Comparison of ENCODE assay signal across 8 cellular contexts in genomic region chr6:144008501-144009245, GRCh38. TPM values are rescaled to one million over a fixed set of nuclear protein-coding genes. Genes with fewer than 3 reads are reported as not detected.
DNase-seq lines count a peak whose midpoint lies in the region; ATAC-seq and TF ChIP-seq lines count a peak whose summit lies in the region.

No MANE protein-coding gene starts in this region.

- H3K79me1 ChIP-seq in mesenchymal stem cell (replicated peaks; ENCODE audit: low read length, poor library complexity, severe bottlenecking), result no peaks in the 10 kb centered on the region

- 58% methylated on average over 29 of the region's 33 CpGs for WGBS in mesenchymal stem cell

- H3K18ac ChIP-seq in mesenchymal stem cell (ENCODE audit: low read depth in 1 of 2, low read length in 2 of 2), result peak overlapping the region in 1 of 2 experiments; percentile 28

- no peak overlapping the region for H2AK5ac ChIP-seq in mesenchymal stem cell (ENCODE audit: low read length, severe bottlenecking)

- peak overlapping the region; percentile 0 for H4K8ac ChIP-seq in mesenchymal stem cell (ENCODE audit: low read length)

- CTCF ChIA-PET in CD4-positive, alpha-beta T cell (lab: Charles Lee), result interaction anchor here (1.1 kb wide), 1 partner anchor 69 kb away, joined by 4 read pairs; no protein-coding TSS in a partner anchor
- CTCF ChIA-PET in MCF 10A (lab: Yijun Ruan, JAX), result interaction anchor here (0.7 to 2.0 kb wide), 5 partner anchors 56 to 432 kb away, joined by 3 to 7 read pairs (median 3); no protein-coding TSS in a partner anchor

- DNase-seq in CD4-positive, alpha-beta T cell, result no peak
- DNase-seq in MCF 10A (ENCODE audit: unreplicated experiment) (peak; percentile 5), mesenchymal stem cell (no peak), SIG-M5 treated with dmso at 0.1 percent for 504 hours (lab: John Stamatoyannopoulos, UW; ENCODE audit: unreplicated experiment) (no peak), NCI-H128 (lab: John Stamatoyannopoulos, UW; ENCODE audit: unreplicated experiment) (no peak), H4 (ENCODE audit: low spot score) (no peak)

- H2AFZ ChIP-seq in mesenchymal stem cell (ENCODE audit: low read depth, low read length), result no peak overlapping the region

- H3K36me3 ChIP-seq in mesenchymal stem cell (ENCODE audit: control insufficient read depth in 1 of 2, insufficient read depth in 2 of 2, low read depth in 1 of 2, low read length in 2 of 2), result no peaks in the 10 kb centered on the region

- no peaks in the 10 kb centered on the region for H3K9me3 ChIP-seq in CD4-positive, alpha-beta T cell (ENCODE audit: control insufficient read depth, low read length)
- no peaks in the 10 kb centered on the region for H3K9me3 ChIP-seq in mesenchymal stem cell (ENCODE audit: control insufficient read depth, low read length)

- peak overlapping the region; percentile 46 for H3K4me3 Mint-ChIP-seq in CD4-positive, alpha-beta T cell
- H3K4me3 Mint-ChIP-seq in MCF 10A (ENCODE audit: unreplicated experiment), result peak overlapping the region; percentile 84

- peaks cover 6% of the 10 kb centered on the region for H3K27me3 ChIP-seq in CD4-positive, alpha-beta T cell (ENCODE audit: control insufficient read depth, insufficient read depth, low read length)
- peaks cover 0 to 4% of the 10 kb centered on the region in 2 experiments for H3K27me3 ChIP-seq in mesenchymal stem cell (ENCODE audit: control insufficient read depth in 1 of 2, insufficient read depth in 1 of 2, low read length in 2 of 2)

- H4K91ac ChIP-seq in mesenchymal stem cell (ENCODE audit: low read length), result peak overlapping the region; percentile 28

- POLR2A ChIA-PET in CD4-positive, alpha-beta T cell (lab: Charles Lee), result interaction anchor here (0.6 to 1.4 kb wide), 3 partner anchors 56 to 742 kb away, joined by 3 to 6 read pairs (median 4); no protein-coding TSS in a partner anchor
- POLR2A ChIA-PET in MCF 10A (lab: Yijun Ruan, JAX), result interaction anchor here (0.6 to 2.1 kb wide), 11 partner anchors 10 to 489 kb away, joined by 3 to 9 read pairs (median 4); partner anchors contain the start of gene LTV1

- no peaks in the 10 kb centered on the region for H3K9me3 Mint-ChIP-seq in CD4-positive, alpha-beta T cell
- H3K9me3 Mint-ChIP-seq in MCF 10A (ENCODE audit: unreplicated experiment), result no peaks in the 10 kb centered on the region

- H3K14ac ChIP-seq in mesenchymal stem cell (ENCODE audit: low read length in 2 of 2), result no peak overlapping the region

- peak overlapping the region; percentile 48 for H2BK15ac ChIP-seq in mesenchymal stem cell (ENCODE audit: low read depth, poor library complexity, severe bottlenecking)

- BruUV-seq in MCF 10A (replicated peaks; lab: Mats Ljungman, UMichigan), result no TSS peak

- TF ChIP-seq CTCF in CD4-positive, alpha-beta T cell (IDR thresholded peaks at IDR 0.05), result no peak
- no peak for TF ChIP-seq CTCF in MCF 10A (IDR thresholded peaks at IDR 0.05; ENCODE audit: unreplicated experiment)

- H3K4me3 ChIP-seq in mesenchymal stem cell (ENCODE audit: insufficient read depth in 1 of 2, low read depth in 1 of 2, low read length in 2 of 2), result peak overlapping the region; percentile 77 to 86

- H2BK120ac ChIP-seq in mesenchymal stem cell (ENCODE audit: low read depth, low read length), result no peak overlapping the region

- intact Hi-C loops in CD4-positive, alpha-beta T cell (cut with DNase I, micrococcal nuclease), result no loop called here
- intact Hi-C loops in MCF 10A (cut with micrococcal nuclease), result loop anchor here (10.0 kb wide), 2 partner anchors 164 to 334 kb away; partner anchors contain the start of genes LTV1 and PHACTR2

- peak overlapping the region in 1 of 2 experiments; percentile 66 for H2BK12ac ChIP-seq in mesenchymal stem cell (ENCODE audit: low read length in 2 of 2)

- H2BK5ac ChIP-seq in mesenchymal stem cell (ENCODE audit: low read depth, low read length, poor library complexity, severe bottlenecking), result no peak overlapping the region

- peaks cover 44% of the 10 kb centered on the region for H3K27me3 Mint-ChIP-seq in CD4-positive, alpha-beta T cell
- H3K27me3 Mint-ChIP-seq in MCF 10A (ENCODE audit: insufficient read depth, unreplicated experiment), result no peaks in the 10 kb centered on the region

- H3K27ac Mint-ChIP-seq in CD4-positive, alpha-beta T cell, result no peak overlapping the region
- H3K27ac Mint-ChIP-seq in MCF 10A (ENCODE audit: low read depth, unreplicated experiment), result no peak overlapping the region

- H3K4me2 ChIP-seq in mesenchymal stem cell (ENCODE audit: low read length, poor library complexity, severe bottlenecking), result peak overlapping the region; percentile 47

- peak overlapping the region; percentile 93 for H3K9ac ChIP-seq in mesenchymal stem cell (ENCODE audit: low read length)

- H3K23ac ChIP-seq in mesenchymal stem cell (ENCODE audit: low read length in 2 of 2), result no peak overlapping the region

- no peaks in the 10 kb centered on the region for H3K36me3 Mint-ChIP-seq in CD4-positive, alpha-beta T cell (ENCODE audit: low read depth)
- no peaks in the 10 kb centered on the region for H3K36me3 Mint-ChIP-seq in MCF 10A (ENCODE audit: insufficient read depth, unreplicated experiment)

- H3K4me1 Mint-ChIP-seq in CD4-positive, alpha-beta T cell (ENCODE audit: low read depth), result peaks cover 10% of the 10 kb centered on the region
- no peaks in the 10 kb centered on the region for H3K4me1 Mint-ChIP-seq in MCF 10A (ENCODE audit: insufficient read depth, unreplicated experiment)

- peak overlapping the region in 1 of 2 experiments; percentile 11 for H3K4ac ChIP-seq in mesenchymal stem cell (ENCODE audit: low read depth in 1 of 2, low read length in 2 of 2)

- ATAC-seq in CD4-positive, alpha-beta T cell (ENCODE audit: poor library complexity), result no peak
- ATAC-seq in HG03135 (IDR thresholded peaks at IDR 0.05; ENCODE audit: unreplicated experiment) (peak; percentile 32), GM21515 (IDR thresholded peaks at IDR 0.05; ENCODE audit: unreplicated experiment) (no peak)

- H3K27ac ChIP-seq in CD4-positive, alpha-beta T cell (ENCODE audit: low read depth, low read length), result no peak overlapping the region
- H3K27ac ChIP-seq in mesenchymal stem cell (ENCODE audit: low read length, poor library complexity, severe bottlenecking), result no peak overlapping the region

- no peaks in the 10 kb centered on the region for H3K4me1 ChIP-seq in mesenchymal stem cell (ENCODE audit: control insufficient read depth, insufficient read depth, low read depth, low read length)

RNA-seq across cellular contexts. Expression of gene PLAGL1, which starts 0.6 kb away (rescaled TPM):
- 1 to 10 TPM; 1.0 to 1.1 TPM for total RNA-seq in CD4-positive, alpha-beta T cell
- 46.4 and 52.1 TPM in 2 replicates for total RNA-seq in MCF 10A (2022)
- 39.6 TPM for polyA plus RNA-seq in mesenchymal stem cell (2013, experiment 1 of 2)
- 38.7 TPM for polyA plus RNA-seq in mesenchymal stem cell (2013, experiment 2 of 2)
- total RNA-seq in H4 (2014; rRNA removed; shearing (Covaris generic)), result 9.8 and 18.5 TPM in 2 replicates
